ENCODE assay signal across 1 cellular context in genomic region chr17:28993645-28994426, GRCh38.
TF ChIP-seq lines count a peak whose summit lies in the region.

No MANE protein-coding gene starts in this region.

TF ChIP-seq in HepG2, 621 proteins besides CTCF, POLR2A, EP300 and RAD21 (continued from another document and continues in another):
- TF ChIP-seq UBTF (CRISPR knock-in tag; IDR thresholded peaks at IDR 0.05), result no peak
- peak; percentile 85 for TF ChIP-seq ZMYM2 (CRISPR knock-in tag; IDR thresholded peaks at IDR 0.05)
- no peak for TF ChIP-seq ZNF580 (CRISPR knock-in tag; IDR thresholded peaks at IDR 0.05; ENCODE audit: borderline replicate concordance, low read depth)
- no peak for TF ChIP-seq BHLHE40 (IDR thresholded peaks at IDR 0.05; ENCODE audit: low read length)
- TF ChIP-seq RBFOX2 (IDR thresholded peaks at IDR 0.05; ENCODE audit: low read depth, low read length), result no peak
- TF ChIP-seq ATF1 (CRISPR knock-in tag; IDR thresholded peaks at IDR 0.05), result no peak
- TF ChIP-seq HMGXB4 (CRISPR knock-in tag; IDR thresholded peaks at IDR 0.05; ENCODE audit: borderline replicate concordance in 1 of 2, low read depth in 1 of 2), result no peak
- no peak for TF ChIP-seq ZNF792 (CRISPR knock-in tag; IDR thresholded peaks at IDR 0.05)
- TF ChIP-seq RFX3 (CRISPR knock-in tag; IDR thresholded peaks at IDR 0.05), result no peak
- TF ChIP-seq ZNF83 (CRISPR knock-in tag; IDR thresholded peaks at IDR 0.05; ENCODE audit: borderline replicate concordance), result no peak
- no peak for TF ChIP-seq ZNF496 (CRISPR knock-in tag; IDR thresholded peaks at IDR 0.05; ENCODE audit: insufficient replicate concordance)
- no peak for TF ChIP-seq ZNF275 (CRISPR knock-in tag; IDR thresholded peaks at IDR 0.05; ENCODE audit: borderline replicate concordance)
- peak; percentile 65 for TF ChIP-seq ZNF607 (CRISPR knock-in tag; IDR thresholded peaks at IDR 0.05; ENCODE audit: borderline replicate concordance)
- no peak for TF ChIP-seq THAP9 (CRISPR knock-in tag; IDR thresholded peaks at IDR 0.05; ENCODE audit: borderline replicate concordance)
- no peak for TF ChIP-seq MIXL1 (CRISPR knock-in tag; IDR thresholded peaks at IDR 0.05)
- no peak; the same call in 1 of the 2 replicates for TF ChIP-seq HMG20A (CRISPR knock-in tag; IDR thresholded peaks at IDR 0.05; ENCODE audit: borderline replicate concordance)
- no peak for TF ChIP-seq ZNF574 (CRISPR knock-in tag; IDR thresholded peaks at IDR 0.05)
- TF ChIP-seq ISX (CRISPR knock-in tag; conservative IDR thresholded peaks at IDR 0.05), result no peak
- no peak for TF ChIP-seq SMAD3 (CRISPR knock-in tag; IDR thresholded peaks at IDR 0.05)
- peak; percentile 54 for TF ChIP-seq ZFX (CRISPR knock-in tag; IDR thresholded peaks at IDR 0.05; ENCODE audit: low read depth)
- no peak for TF ChIP-seq ISL2 (CRISPR knock-in tag; IDR thresholded peaks at IDR 0.05)
- TF ChIP-seq KLF6 (CRISPR knock-in tag; IDR thresholded peaks at IDR 0.05), result no peak
- peak; percentile 24; the same call in 1 of the 2 replicates for TF ChIP-seq ARID5B (CRISPR knock-in tag; IDR thresholded peaks at IDR 0.05)
- TF ChIP-seq TRAFD1 (CRISPR knock-in tag; IDR thresholded peaks at IDR 0.05; ENCODE audit: borderline replicate concordance), result no peak
- no peak for TF ChIP-seq ZNF329 (CRISPR knock-in tag; IDR thresholded peaks at IDR 0.05; ENCODE audit: low read depth)
- TF ChIP-seq ZNF354B (CRISPR knock-in tag; IDR thresholded peaks at IDR 0.05), result no peak
- TF ChIP-seq FOXJ3 (CRISPR knock-in tag; IDR thresholded peaks at IDR 0.05; ENCODE audit: borderline replicate concordance), result no peak
- TF ChIP-seq CHCHD3 (CRISPR knock-in tag; IDR thresholded peaks at IDR 0.05), result no peak
- TF ChIP-seq ZNF383 (CRISPR knock-in tag; IDR thresholded peaks at IDR 0.05; ENCODE audit: borderline replicate concordance), result no peak
- TF ChIP-seq SMARCE1 (IDR thresholded peaks at IDR 0.05; ENCODE audit: borderline replicate concordance), result no peak
- TF ChIP-seq DR1 (CRISPR knock-in tag; IDR thresholded peaks at IDR 0.05), result no peak
- 0 out of 2 replicates have a peak, but pooled peaks have one; percentile 25 for TF ChIP-seq PITX1 (CRISPR knock-in tag; IDR thresholded peaks at IDR 0.05)
- peak; percentile 28; the same call in 1 of the 2 replicates for TF ChIP-seq ZNF430 (CRISPR knock-in tag; IDR thresholded peaks at IDR 0.05)
- no peak for TF ChIP-seq ZKSCAN5 (CRISPR knock-in tag; IDR thresholded peaks at IDR 0.05)
- TF ChIP-seq KMT2A (CRISPR knock-in tag; IDR thresholded peaks at IDR 0.05), result no peak
- no peak for TF ChIP-seq SKIL (CRISPR knock-in tag; IDR thresholded peaks at IDR 0.05; ENCODE audit: borderline replicate concordance)
- no peak for TF ChIP-seq ZFP36 (IDR thresholded peaks at IDR 0.05; ENCODE audit: borderline replicate concordance, low read depth, low read length, partially characterized antibody)
- no peak for TF ChIP-seq ZNF282 (IDR thresholded peaks at IDR 0.05; ENCODE audit: partially characterized antibody)
